Comparison of ENCODE assay signal across 8 cellular contexts in the genomic region with DNA sequence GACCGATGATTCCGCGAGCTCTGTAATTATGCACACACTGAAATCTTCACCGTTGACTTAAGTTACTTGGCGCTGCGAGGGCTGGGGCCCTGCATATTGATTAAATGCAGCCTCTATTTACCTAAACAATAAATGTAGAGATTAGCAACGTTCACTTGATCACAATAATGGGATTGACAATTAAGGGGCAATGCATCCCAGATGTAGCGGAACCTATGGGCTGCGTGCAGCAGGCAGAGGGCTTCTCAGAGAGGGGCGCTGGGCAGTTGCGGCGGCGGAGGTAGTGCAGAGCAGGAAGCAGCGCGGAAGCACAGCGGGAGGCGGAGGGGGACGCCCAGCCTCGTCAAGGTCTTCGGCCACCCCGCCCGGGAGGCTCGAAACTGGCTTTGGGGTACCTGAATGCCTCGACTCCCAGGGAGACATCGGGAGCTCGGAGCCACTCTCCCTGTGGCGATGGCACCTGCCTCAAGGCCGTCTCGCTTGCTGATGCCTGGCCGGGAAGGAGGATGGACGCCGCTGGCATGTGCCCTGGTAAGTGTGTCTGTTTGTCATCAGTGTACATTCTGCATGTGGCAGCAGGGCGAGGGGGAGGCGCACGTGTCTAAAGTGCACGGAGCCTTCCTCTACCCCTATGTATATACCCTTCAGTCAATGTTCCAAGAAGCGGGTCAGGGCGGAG. TPM values are rescaled to one million over a fixed set of nuclear protein-coding genes. Genes with fewer than 3 reads are reported as not detected.
A peak's percentile ranks its signal among the peaks of the same experiment; 100 is the strongest.
DNase-seq lines count a peak whose midpoint lies in the region; ATAC-seq and TF ChIP-seq lines count a peak whose summit lies in the region.

No MANE protein-coding gene starts in this region.

- no peak for DNase-seq in Caco-2
- DNase-seq in NT2/D1 (ENCODE audit: low read depth, low spot score): no peak
- DNase-seq in effector memory CD8-positive, alpha-beta T cell: peak in 2 of 3 experiments; percentile 11 to 19
- peak; percentile 23 for DNase-seq in neural crest cell (ENCODE audit: low read depth, low spot score)
- no peak for DNase-seq in CD1c-positive myeloid dendritic cell (ENCODE audit: extremely low spot score)
- DNase-seq in putamen (ENCODE audit: low spot score): no peak

- ATAC-seq in effector memory CD8-positive, alpha-beta T cell (replicated peaks): peak; percentile 61
- ATAC-seq in HG03439 (IDR thresholded peaks at IDR 0.05; ENCODE audit: unreplicated experiment) (no peak), GM19328 (IDR thresholded peaks at IDR 0.05; ENCODE audit: unreplicated experiment) (no peak)

- intact Hi-C loops in Caco-2 (cut with micrococcal nuclease; ENCODE audit: unreplicated experiment): no loop called here

- H3K27me3 Mint-ChIP-seq in Caco-2 (ENCODE audit: insufficient read depth, unreplicated experiment) (peaks cover 9% of the 10 kb centered on the region), neural crest cell (ENCODE audit: low read depth) (peaks cover 98% of the 10 kb centered on the region)
- H3K27me3 Mint-ChIP-seq in effector memory CD8-positive, alpha-beta T cell: peaks cover 77 to 96% of the 10 kb centered on the region in 2 donors

- BruUV-seq in Caco-2 (replicated peaks; lab: Mats Ljungman, UMichigan): no TSS peak

- no peaks in the 10 kb centered on the region for H3K9me3 ChIP-seq in Caco-2
- no peaks in the 10 kb centered on the region for H3K9me3 ChIP-seq in NT2/D1 (ENCODE audit: insufficient read depth, low read length)

- H3K9me3 Mint-ChIP-seq in Caco-2 (ENCODE audit: unreplicated experiment): no peaks in the 10 kb centered on the region
- H3K9me3 Mint-ChIP-seq in effector memory CD8-positive, alpha-beta T cell: no peaks in the 10 kb centered on the region
- H3K9me3 Mint-ChIP-seq in neural crest cell: no peaks in the 10 kb centered on the region

- H3K9ac ChIP-seq in NT2/D1 (ENCODE audit: insufficient read length, low read depth): peak overlapping the region; percentile 57

- H3K4me3 Mint-ChIP-seq in Caco-2 (ENCODE audit: unreplicated experiment) (peak overlapping the region; percentile 78), neural crest cell (peak overlapping the region; percentile 82)
- peak overlapping the region; percentile 81 for H3K4me3 Mint-ChIP-seq in effector memory CD8-positive, alpha-beta T cell

- H3K4me3 ChIP-seq in Caco-2 (ENCODE audit: low read depth, low read length) (peak overlapping the region; percentile 55), NT2/D1 (ENCODE audit: insufficient read length, low read depth) (peak overlapping the region; percentile 46)

- H3K36me3 ChIP-seq in Caco-2 (ENCODE audit: control insufficient read depth, insufficient read depth, low read length): no peaks in the 10 kb centered on the region
- H3K36me3 ChIP-seq in NT2/D1 (ENCODE audit: insufficient read depth, insufficient read length, low read length): no peaks in the 10 kb centered on the region

- CTCF ChIA-PET in Caco-2 (lab: Charles Lee): interaction anchor here (1.3 kb wide), 1 partner anchor 14 kb away, joined by 3 read pairs; no protein-coding TSS in a partner anchor

- H3K4me1 Mint-ChIP-seq in Caco-2 (ENCODE audit: low read depth, unreplicated experiment): peaks cover 11% of the 10 kb centered on the region
- peaks cover 17 to 22% of the 10 kb centered on the region in 2 donors for H3K4me1 Mint-ChIP-seq in effector memory CD8-positive, alpha-beta T cell (ENCODE audit: low read depth in 2 of 2)
- peaks cover 42% of the 10 kb centered on the region for H3K4me1 Mint-ChIP-seq in neural crest cell

- H3K27me3 ChIP-seq in Caco-2 (replicated peaks; ENCODE audit: control insufficient read depth, insufficient read depth, low read length) (no peaks in the 10 kb centered on the region), NT2/D1 (ENCODE audit: insufficient read depth, insufficient read length) (peaks cover 87% of the 10 kb centered on the region)

- POLR2A ChIA-PET in Caco-2 (lab: Charles Lee): no interaction called here

- H3K27ac Mint-ChIP-seq in Caco-2 (ENCODE audit: unreplicated experiment) (no peak overlapping the region), neural crest cell (ENCODE audit: unreplicated experiment) (no peak overlapping the region)
- no peak overlapping the region for H3K27ac Mint-ChIP-seq in effector memory CD8-positive, alpha-beta T cell

- TF ChIP-seq CTCF in Caco-2 (IDR thresholded peaks at IDR 0.05; ENCODE audit: insufficient read depth in 1 of 2, low read depth in 1 of 2, low read length in 1 of 2, severe bottlenecking in 1 of 2, unreplicated experiment in 1 of 2) (no peak), neural crest cell (conservative IDR thresholded peaks at IDR 0.05) (no peak)

- H3K36me3 Mint-ChIP-seq in Caco-2 (ENCODE audit: insufficient read depth, unreplicated experiment) (no peaks in the 10 kb centered on the region), neural crest cell (ENCODE audit: low read depth) (peaks cover 3% of the 10 kb centered on the region)
- peaks cover 20% of the 10 kb centered on the region for H3K36me3 Mint-ChIP-seq in effector memory CD8-positive, alpha-beta T cell (ENCODE audit: insufficient read depth)

- H3K4me1 ChIP-seq in Caco-2 (0 out of 2 replicates have a peak, but pooled peaks cover 2% of the 10 kb centered on the region), NT2/D1 (ENCODE audit: insufficient read depth, insufficient read length) (peaks cover 11% of the 10 kb centered on the region)

RNA-seq across cellular contexts. Expression of a gene that starts 7.7 kb away (rescaled TPM):
- total RNA-seq in Caco-2 (2022): 2.9 TPM in 2 replicates
- 1.9 TPM in 2 replicates for total RNA-seq in neural crest cell

Comparison
In these comparisons a context has a peak if more than half of its experiments do, and no peak if none do; other contexts are left out.
1. DNase-seq: peak in effector memory CD8-positive, alpha-beta T cell (2 of 3) and neural crest cell (single experiment); none in Caco-2 (0 of 2), NT2/D1 (single experiment), CD1c-positive myeloid dendritic cell (single experiment) and putamen (single experiment).
2. Peak in every context shown above with its lines, with median percentiles within 50 percentile points of each other: H3K4me3 Mint-ChIP-seq.